Comparison of ENCODE assay signal across 28 cellular contexts in genomic region chr20:47110819-47111218, GRCh38.
"Had no signal": no experiment of that assay in that cellular context is flagged by ENCODE, and none has a peak within 500 bp of the region (broad histone marks: within the 10 kb centered on the region; RNA-seq: fewer than 3 reads in every experiment).

No MANE protein-coding gene starts in this region.

- ATAC-seq: effector memory CD8-positive, alpha-beta T cell; esophagus mucosa; foreskin keratinocyte; gastrocnemius medialis; gastroesophageal sphincter; heart left ventricle; heart right ventricle had no signal

- H3K4me1 ChIP-seq: colonic mucosa, esophagus muscularis mucosa, esophagus squamous epithelium, foreskin keratinocyte, gastrocnemius medialis, gastroesophageal sphincter, heart left ventricle had no signal

- FAIRE-seq: colon, endometrium, endothelial cell of umbilical vein, frontal cortex had no signal

- H3K27ac ChIP-seq: colonic mucosa, coronary artery, dorsolateral prefrontal cortex, epithelial cell of prostate, esophagus muscularis mucosa, esophagus squamous epithelium, foreskin keratinocyte, gastrocnemius medialis, gastroesophageal sphincter, heart left ventricle, heart right ventricle had no signal

- DNase-seq: colonic mucosa; cortex of kidney; dermis blood vessel endothelial cell; dorsolateral prefrontal cortex; effector CD4-positive, alpha-beta T cell; effector CD8-positive, alpha-beta T cell; effector memory CD4-positive, alpha-beta T cell; effector memory CD8-positive, alpha-beta T cell; endodermal cell; erythroblast; esophagus squamous epithelium; foreskin fibroblast; foreskin keratinocyte; foreskin melanocyte; gastrocnemius medialis; glutamatergic neuron; head of caudate nucleus; heart left ventricle; heart right ventricle had no signal

- H3K4me3 ChIP-seq: colonic mucosa, coronary artery, dorsolateral prefrontal cortex, esophagus muscularis mucosa, esophagus squamous epithelium, gastrocnemius medialis, gastroesophageal sphincter, heart left ventricle, heart right ventricle had no signal

- H3K36me3 ChIP-seq: colonic mucosa, esophagus muscularis mucosa, gastrocnemius medialis, gastroesophageal sphincter, heart left ventricle, heart right ventricle had no signal

- H3K27me3 ChIP-seq: colonic mucosa, dorsolateral prefrontal cortex, esophagus muscularis mucosa, esophagus squamous epithelium, foreskin keratinocyte, heart left ventricle had no signal

- H3K9me3 ChIP-seq: colonic mucosa had no signal
